Comparison of ENCODE assay signal across 1 cellular context in the genomic region with DNA sequence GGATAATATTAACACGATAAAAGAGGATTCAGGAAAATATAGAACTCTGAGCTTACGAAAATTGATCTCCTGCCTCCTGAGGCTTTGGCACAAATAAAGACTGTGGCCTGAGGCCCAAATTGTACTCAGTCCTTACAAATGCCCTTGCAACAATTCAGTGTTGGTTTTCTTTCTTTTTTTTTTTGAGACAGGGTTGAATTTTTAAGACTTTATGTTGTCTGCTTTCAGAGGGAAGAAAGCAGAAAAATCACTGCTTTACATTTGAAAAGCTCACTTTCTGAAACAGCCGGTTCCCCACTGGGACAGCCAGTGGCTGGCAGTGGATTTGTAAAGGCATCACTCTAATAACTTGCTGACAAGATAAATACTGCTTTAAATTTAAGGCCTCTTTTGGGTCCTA.
TF ChIP-seq lines count a peak whose summit lies in the region.

No MANE protein-coding gene starts in this region.

TF ChIP-seq in GM23338, 12 proteins besides CTCF, POLR2A, EP300 and RAD21 (continued from another document):
- TF ChIP-seq, protein P1, sequence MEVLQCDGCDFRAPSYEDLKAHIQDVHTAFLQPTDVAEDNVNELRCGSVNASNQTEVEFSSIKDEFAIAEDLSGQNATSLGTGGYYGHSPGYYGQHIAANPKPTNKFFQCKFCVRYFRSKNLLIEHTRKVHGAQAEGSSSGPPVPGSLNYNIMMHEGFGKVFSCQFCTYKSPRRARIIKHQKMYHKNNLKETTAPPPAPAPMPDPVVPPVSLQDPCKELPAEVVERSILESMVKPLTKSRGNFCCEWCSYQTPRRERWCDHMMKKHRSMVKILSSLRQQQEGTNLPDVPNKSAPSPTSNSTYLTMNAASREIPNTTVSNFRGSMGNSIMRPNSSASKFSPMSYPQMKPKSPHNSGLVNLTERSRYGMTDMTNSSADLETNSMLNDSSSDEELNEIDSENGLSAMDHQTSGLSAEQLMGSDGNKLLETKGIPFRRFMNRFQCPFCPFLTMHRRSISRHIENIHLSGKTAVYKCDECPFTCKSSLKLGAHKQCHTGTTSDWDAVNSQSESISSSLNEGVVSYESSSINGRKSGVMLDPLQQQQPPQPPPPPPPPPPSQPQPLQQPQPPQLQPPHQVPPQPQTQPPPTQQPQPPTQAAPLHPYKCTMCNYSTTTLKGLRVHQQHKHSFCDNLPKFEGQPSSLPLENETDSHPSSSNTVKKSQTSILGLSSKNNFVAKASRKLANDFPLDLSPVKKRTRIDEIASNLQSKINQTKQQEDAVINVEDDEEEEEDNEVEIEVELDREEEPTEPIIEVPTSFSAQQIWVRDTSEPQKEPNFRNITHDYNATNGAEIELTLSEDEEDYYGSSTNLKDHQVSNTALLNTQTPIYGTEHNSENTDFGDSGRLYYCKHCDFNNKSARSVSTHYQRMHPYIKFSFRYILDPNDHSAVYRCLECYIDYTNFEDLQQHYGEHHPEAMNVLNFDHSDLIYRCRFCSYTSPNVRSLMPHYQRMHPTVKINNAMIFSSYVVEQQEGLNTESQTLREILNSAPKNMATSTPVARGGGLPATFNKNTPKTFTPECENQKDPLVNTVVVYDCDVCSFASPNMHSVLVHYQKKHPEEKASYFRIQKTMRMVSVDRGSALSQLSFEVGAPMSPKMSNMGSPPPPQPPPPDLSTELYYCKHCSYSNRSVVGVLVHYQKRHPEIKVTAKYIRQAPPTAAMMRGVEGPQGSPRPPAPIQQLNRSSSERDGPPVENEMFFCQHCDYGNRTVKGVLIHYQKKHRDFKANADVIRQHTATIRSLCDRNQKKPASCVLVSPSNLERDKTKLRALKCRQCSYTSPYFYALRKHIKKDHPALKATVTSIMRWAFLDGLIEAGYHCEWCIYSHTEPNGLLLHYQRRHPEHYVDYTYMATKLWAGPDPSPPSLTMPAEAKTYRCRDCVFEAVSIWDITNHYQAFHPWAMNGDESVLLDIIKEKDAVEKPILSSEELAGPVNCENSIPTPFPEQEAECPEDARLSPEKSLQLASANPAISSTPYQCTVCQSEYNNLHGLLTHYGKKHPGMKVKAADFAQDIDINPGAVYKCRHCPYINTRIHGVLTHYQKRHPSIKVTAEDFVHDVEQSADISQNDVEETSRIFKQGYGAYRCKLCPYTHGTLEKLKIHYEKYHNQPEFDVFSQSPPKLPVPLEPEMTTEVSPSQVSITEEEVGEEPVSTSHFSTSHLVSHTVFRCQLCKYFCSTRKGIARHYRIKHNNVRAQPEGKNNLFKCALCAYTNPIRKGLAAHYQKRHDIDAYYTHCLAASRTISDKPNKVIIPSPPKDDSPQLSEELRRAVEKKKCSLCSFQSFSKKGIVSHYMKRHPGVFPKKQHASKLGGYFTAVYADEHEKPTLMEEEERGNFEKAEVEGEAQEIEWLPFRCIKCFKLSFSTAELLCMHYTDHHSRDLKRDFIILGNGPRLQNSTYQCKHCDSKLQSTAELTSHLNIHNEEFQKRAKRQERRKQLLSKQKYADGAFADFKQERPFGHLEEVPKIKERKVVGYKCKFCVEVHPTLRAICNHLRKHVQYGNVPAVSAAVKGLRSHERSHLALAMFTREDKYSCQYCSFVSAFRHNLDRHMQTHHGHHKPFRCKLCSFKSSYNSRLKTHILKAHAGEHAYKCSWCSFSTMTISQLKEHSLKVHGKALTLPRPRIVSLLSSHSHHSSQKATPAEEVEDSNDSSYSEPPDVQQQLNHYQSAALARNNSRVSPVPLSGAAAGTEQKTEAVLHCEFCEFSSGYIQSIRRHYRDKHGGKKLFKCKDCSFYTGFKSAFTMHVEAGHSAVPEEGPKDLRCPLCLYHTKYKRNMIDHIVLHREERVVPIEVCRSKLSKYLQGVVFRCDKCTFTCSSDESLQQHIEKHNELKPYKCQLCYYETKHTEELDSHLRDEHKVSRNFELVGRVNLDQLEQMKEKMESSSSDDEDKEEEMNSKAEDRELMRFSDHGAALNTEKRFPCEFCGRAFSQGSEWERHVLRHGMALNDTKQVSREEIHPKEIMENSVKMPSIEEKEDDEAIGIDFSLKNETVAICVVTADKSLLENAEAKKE (CRISPR knock-in tag; IDR thresholded peaks at IDR 0.05): no peak
- no peak for TF ChIP-seq ETS1 (IDR thresholded peaks at IDR 0.05)
- TF ChIP-seq, protein P2, sequence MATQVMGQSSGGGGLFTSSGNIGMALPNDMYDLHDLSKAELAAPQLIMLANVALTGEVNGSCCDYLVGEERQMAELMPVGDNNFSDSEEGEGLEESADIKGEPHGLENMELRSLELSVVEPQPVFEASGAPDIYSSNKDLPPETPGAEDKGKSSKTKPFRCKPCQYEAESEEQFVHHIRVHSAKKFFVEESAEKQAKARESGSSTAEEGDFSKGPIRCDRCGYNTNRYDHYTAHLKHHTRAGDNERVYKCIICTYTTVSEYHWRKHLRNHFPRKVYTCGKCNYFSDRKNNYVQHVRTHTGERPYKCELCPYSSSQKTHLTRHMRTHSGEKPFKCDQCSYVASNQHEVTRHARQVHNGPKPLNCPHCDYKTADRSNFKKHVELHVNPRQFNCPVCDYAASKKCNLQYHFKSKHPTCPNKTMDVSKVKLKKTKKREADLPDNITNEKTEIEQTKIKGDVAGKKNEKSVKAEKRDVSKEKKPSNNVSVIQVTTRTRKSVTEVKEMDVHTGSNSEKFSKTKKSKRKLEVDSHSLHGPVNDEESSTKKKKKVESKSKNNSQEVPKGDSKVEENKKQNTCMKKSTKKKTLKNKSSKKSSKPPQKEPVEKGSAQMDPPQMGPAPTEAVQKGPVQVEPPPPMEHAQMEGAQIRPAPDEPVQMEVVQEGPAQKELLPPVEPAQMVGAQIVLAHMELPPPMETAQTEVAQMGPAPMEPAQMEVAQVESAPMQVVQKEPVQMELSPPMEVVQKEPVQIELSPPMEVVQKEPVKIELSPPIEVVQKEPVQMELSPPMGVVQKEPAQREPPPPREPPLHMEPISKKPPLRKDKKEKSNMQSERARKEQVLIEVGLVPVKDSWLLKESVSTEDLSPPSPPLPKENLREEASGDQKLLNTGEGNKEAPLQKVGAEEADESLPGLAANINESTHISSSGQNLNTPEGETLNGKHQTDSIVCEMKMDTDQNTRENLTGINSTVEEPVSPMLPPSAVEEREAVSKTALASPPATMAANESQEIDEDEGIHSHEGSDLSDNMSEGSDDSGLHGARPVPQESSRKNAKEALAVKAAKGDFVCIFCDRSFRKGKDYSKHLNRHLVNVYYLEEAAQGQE (IDR thresholded peaks at IDR 0.05; ENCODE audit: unreplicated experiment): no peak
- no peak for TF ChIP-seq JUNB (IDR thresholded peaks at IDR 0.05; ENCODE audit: unreplicated experiment)
- TF ChIP-seq EZH2phosphoT487 (IDR thresholded peaks at IDR 0.05; ENCODE audit: unreplicated experiment): no peak
- no peak for TF ChIP-seq CREB1 (CRISPR knock-in tag; IDR thresholded peaks at IDR 0.05; ENCODE audit: low read depth)
